ENCODE assay signal across 1 cellular context in genomic region chr19:7098701-7099596, GRCh38.
TF ChIP-seq lines count a peak whose summit lies in the region.

No MANE protein-coding gene starts in this region.

TF ChIP-seq in HepG2, 621 proteins besides CTCF, POLR2A, EP300 and RAD21 (continued from another document and continues in another):
- TF ChIP-seq ZBTB40 (IDR thresholded peaks at IDR 0.05) (no peak), ZBTB40 (CRISPR knock-in tag; IDR thresholded peaks at IDR 0.05) (no peak), ZSCAN5A (CRISPR knock-in tag; IDR thresholded peaks at IDR 0.05; ENCODE audit: borderline replicate concordance) (0 out of 2 replicates have a peak, but pooled peaks have one; percentile 23), ZNF234 (CRISPR knock-in tag; conservative IDR thresholded peaks at IDR 0.05) (no peak), MNT (IDR thresholded peaks at IDR 0.05) (no peak), ZNF782 (CRISPR knock-in tag; IDR thresholded peaks at IDR 0.05; ENCODE audit: borderline replicate concordance) (no peak; the same call in 1 of the 2 replicates), NFE2 (CRISPR knock-in tag; IDR thresholded peaks at IDR 0.05) (no peak), JUND (CRISPR knock-in tag; IDR thresholded peaks at IDR 0.05) (no peak), NR1H2 (CRISPR knock-in tag; IDR thresholded peaks at IDR 0.05; ENCODE audit: borderline replicate concordance, low read depth) (no peak), ZNF180 (CRISPR knock-in tag; IDR thresholded peaks at IDR 0.05; ENCODE audit: borderline replicate concordance, low read depth) (no peak), PHF8 (CRISPR knock-in tag; IDR thresholded peaks at IDR 0.05) (peak; percentile 80), SNAPC4 (CRISPR knock-in tag; IDR thresholded peaks at IDR 0.05) (no peak), ZNF263 (CRISPR knock-in tag; IDR thresholded peaks at IDR 0.05) (no peak), ZNF569 (CRISPR knock-in tag; IDR thresholded peaks at IDR 0.05; ENCODE audit: borderline replicate concordance) (no peak), ZNF232 (CRISPR knock-in tag; IDR thresholded peaks at IDR 0.05; ENCODE audit: borderline replicate concordance) (no peak), SRF (IDR thresholded peaks at IDR 0.05; ENCODE audit: low read depth, low read length) (no peak), ZSCAN21 (CRISPR knock-in tag; IDR thresholded peaks at IDR 0.05; ENCODE audit: borderline replicate concordance) (0 out of 2 replicates have a peak, but pooled peaks have one; percentile 24), SP5 (CRISPR knock-in tag; IDR thresholded peaks at IDR 0.05; ENCODE audit: borderline replicate concordance, low read depth) (peak; percentile 65; the same call in 1 of the 2 replicates), PAWR (CRISPR knock-in tag; IDR thresholded peaks at IDR 0.05; ENCODE audit: borderline replicate concordance) (no peak), ZNF496 (CRISPR knock-in tag; IDR thresholded peaks at IDR 0.05; ENCODE audit: insufficient replicate concordance) (no peak), ZBTB34 (CRISPR knock-in tag; IDR thresholded peaks at IDR 0.05) (no peak), ZNF512B (CRISPR knock-in tag; IDR thresholded peaks at IDR 0.05; ENCODE audit: borderline replicate concordance) (no peak), ZNF740 (CRISPR knock-in tag; IDR thresholded peaks at IDR 0.05) (no peak), TCF7 (IDR thresholded peaks at IDR 0.05; ENCODE audit: low read depth) (no peak), FLYWCH1 (CRISPR knock-in tag; IDR thresholded peaks at IDR 0.05) (no peak), MIER3 (CRISPR knock-in tag; IDR thresholded peaks at IDR 0.05; ENCODE audit: borderline replicate concordance) (no peak), ZFP1 (CRISPR knock-in tag; IDR thresholded peaks at IDR 0.05) (no peak), ZNF205 (CRISPR knock-in tag; IDR thresholded peaks at IDR 0.05) (no peak), ZBTB2 (CRISPR knock-in tag; IDR thresholded peaks at IDR 0.05; ENCODE audit: low read depth) (no peak; the same call in 1 of the 2 replicates)
